In genomic region chr10:23965123-23965522, GRCh38 we compare ENCODE assay signal across 23 cellular contexts.
DNase-seq lines count a peak whose midpoint lies in the region; ATAC-seq and TF ChIP-seq lines count a peak whose summit lies in the region.
"Had no signal": no experiment of that assay in that cellular context is flagged by ENCODE, and none has a peak within 500 bp of the region (broad histone marks: within the 10 kb centered on the region; RNA-seq: fewer than 3 reads in every experiment).

No MANE protein-coding gene starts in this region.

- no peak overlapping the region for H3K27ac Mint-ChIP-seq in GM23338
- H3K27ac Mint-ChIP-seq: CD14-positive monocyte; CD4-positive, alpha-beta T cell; CD8-positive, alpha-beta memory T cell had no signal

- H3K27ac ChIP-seq in GM23338 (ENCODE audit: low read depth) (no peak overlapping the region), dorsolateral prefrontal cortex (peak overlapping the region in 35 of 59 donors; percentile 7 to 71 (median 49)), trophoblast cell (ENCODE audit: low read depth, low read length) (no peak overlapping the region)
- H3K27ac ChIP-seq: A549; BLaER1 treated with 17β-estradiol and CSF1 and Interleukin-3, amounts not matched to agents 10 nM and 100 nM; GM23248 had no signal

- no peak overlapping the region for H4K91ac ChIP-seq in trophoblast cell (ENCODE audit: low read depth, low read length)

- intact Hi-C loops in dorsolateral prefrontal cortex (cut with DNase I), result no loop called here

- no peak overlapping the region for H3K4ac ChIP-seq in trophoblast cell (ENCODE audit: low read depth, low read length)

- ATAC-seq in GM23338, result no peak
- ATAC-seq: A549, GM12878, HCT116 had no signal

- H4K12ac ChIP-seq in trophoblast cell (ENCODE audit: low read depth, low read length), result no peak overlapping the region

- H2AK5ac ChIP-seq in trophoblast cell (ENCODE audit: low read length), result no peak overlapping the region

- H3K36me3 ChIP-seq in GM23338 (ENCODE audit: insufficient read depth) (no peaks in the 10 kb centered on the region), trophoblast cell (ENCODE audit: control insufficient read depth in 1 of 2, insufficient read depth in 2 of 2, low read length in 2 of 2) (no peaks in the 10 kb centered on the region)
- H3K36me3 ChIP-seq: BE2C; BLaER1 treated with 17β-estradiol and CSF1 and Interleukin-3, amounts not matched to agents 10 nM and 100 nM had no signal

- peak overlapping the region; percentile 32; the same call in 1 of the 2 replicates for H2AFZ ChIP-seq in GM23338
- no peak overlapping the region for H2AFZ ChIP-seq in trophoblast cell (ENCODE audit: insufficient read depth, low read length, poor library complexity)
- H2AFZ ChIP-seq: GM23248 had no signal

- DNase-seq in GM23338 (ENCODE audit: low spot score) (no peak), dorsolateral prefrontal cortex (peak in 1 of 10 donors; percentile 42), trophoblast cell (no peak), iPS-NIHi7 (ENCODE audit: extremely low spot score) (no peak), NCI-H226 (no peak)
- DNase-seq in activated effector memory CD4-positive, alpha-beta T cell treated with Interleukin-2 at 50 U/mL for 16 hours, result no peak
- DNase-seq: 8988T; ACHN; AML-193; BE2C; CD4-positive, alpha-beta T cell; CD8-positive, alpha-beta memory T cell; DMS 273 treated with DMSO at 0.1 percent for 48 hours; DMS79; EL; GDM1; GM23248; H9 had no signal

- H3K4me1 ChIP-seq in GM23338 (ENCODE audit: insufficient read depth), result no peaks in the 10 kb centered on the region
- H3K4me1 ChIP-seq in trophoblast cell (ENCODE audit: control insufficient read depth in 1 of 2, insufficient read depth in 2 of 2, low read length in 2 of 2), result no peaks in the 10 kb centered on the region
- H3K4me1 ChIP-seq: A549; BE2C; BLaER1 treated with 17β-estradiol and CSF1 and Interleukin-3, amounts not matched to agents 10 nM and 100 nM had no signal

- WGBS in trophoblast cell (ENCODE audit: extremely low coverage, insufficient coverage, insufficient read length), result no CpG with 5 or more reads among the region's 5 CpGs

- no peaks in the 10 kb centered on the region for H3K4me1 Mint-ChIP-seq in GM23338
- H3K4me1 Mint-ChIP-seq: CD14-positive monocyte; CD8-positive, alpha-beta memory T cell; H9 had no signal

- H3K27me3 ChIP-seq in GM23338 (ENCODE audit: insufficient read depth) (no peaks in the 10 kb centered on the region), dorsolateral prefrontal cortex (no peaks in the 10 kb centered on the region), trophoblast cell (ENCODE audit: insufficient read depth, low read length) (no peaks in the 10 kb centered on the region)
- H3K27me3 ChIP-seq: BE2C; BLaER1 treated with 17β-estradiol and CSF1 and Interleukin-3, amounts not matched to agents 10 nM and 100 nM had no signal

- no peak overlapping the region for H3K18ac ChIP-seq in trophoblast cell (ENCODE audit: low read length)

- H3K79me2 ChIP-seq in GM23338 (replicated peaks; ENCODE audit: insufficient read depth) (no peaks in the 10 kb centered on the region), trophoblast cell (ENCODE audit: control insufficient read depth, insufficient read depth, low read length, poor library complexity) (no peaks in the 10 kb centered on the region)

- H3K27me3 Mint-ChIP-seq in GM23338 (ENCODE audit: insufficient read depth, low read depth, poor library complexity), result peaks cover 2% of the 10 kb centered on the region
- H3K27me3 Mint-ChIP-seq: CD4-positive, alpha-beta T cell; CD8-positive, alpha-beta memory T cell had no signal

- no peaks in the 10 kb centered on the region for H3K36me3 Mint-ChIP-seq in GM23338 (ENCODE audit: low read depth)
- H3K36me3 Mint-ChIP-seq: CD14-positive monocyte; CD8-positive, alpha-beta memory T cell had no signal

- no peak overlapping the region for H2BK5ac ChIP-seq in trophoblast cell (ENCODE audit: low read depth, low read length, poor library complexity)

- no peaks in the 10 kb centered on the region for H3K9me3 ChIP-seq in trophoblast cell (ENCODE audit: insufficient read depth, low read depth, low read length)
- H3K9me3 ChIP-seq: A549, BE2C had no signal

- H2BK12ac ChIP-seq in trophoblast cell (ENCODE audit: low read length), result no peak overlapping the region

- H3K4me2 ChIP-seq in GM23338 (no peak overlapping the region), trophoblast cell (ENCODE audit: low read length) (no peak overlapping the region)
- H3K4me2 ChIP-seq: A549; BLaER1 treated with 17β-estradiol and CSF1 and Interleukin-3, amounts not matched to agents 10 nM and 100 nM had no signal

- no peak overlapping the region for H3K4me3 Mint-ChIP-seq in GM23338
- H3K4me3 Mint-ChIP-seq: CD14-positive monocyte; CD4-positive, alpha-beta T cell; CD8-positive, alpha-beta memory T cell; H9 had no signal

- no peaks in the 10 kb centered on the region for H3F3A ChIP-seq in GM23338 (replicated peaks; ENCODE audit: low read depth)

- no peak overlapping the region for H2BK120ac ChIP-seq in trophoblast cell (ENCODE audit: insufficient read depth, low read length, poor library complexity)

- TF ChIP-seq CTCF in GM23338 (conservative IDR thresholded peaks at IDR 0.05; ENCODE audit: low read depth in 2 of 2) (no peak), dorsolateral prefrontal cortex (IDR thresholded peaks at IDR 0.05 in 54 of 56, conservative IDR thresholded peaks at IDR 0.05 in 2 of 56; ENCODE audit: low read depth in 1 of 56, partially characterized antibody in 56 of 56) (no peak)

- H3K9me3 Mint-ChIP-seq in GM23338, result no peaks in the 10 kb centered on the region
- H3K9me3 Mint-ChIP-seq: CD4-positive, alpha-beta T cell; H9 had no signal

- H4K8ac ChIP-seq in trophoblast cell (ENCODE audit: low read depth, low read length), result no peak overlapping the region

- H3K79me1 ChIP-seq in trophoblast cell (ENCODE audit: low read length), result no peaks in the 10 kb centered on the region

- H3K4me3 ChIP-seq in GM23338 (no peak overlapping the region), dorsolateral prefrontal cortex (no peak overlapping the region), trophoblast cell (ENCODE audit: low read depth, low read length) (no peak overlapping the region)
- H3K4me3 ChIP-seq: A549; BLaER1 treated with 17β-estradiol and CSF1 and Interleukin-3, amounts not matched to agents 10 nM and 100 nM; GM12878; GM23248 had no signal

- H3K14ac ChIP-seq in trophoblast cell (ENCODE audit: low read length), result no peak overlapping the region

- H3K9ac ChIP-seq in trophoblast cell (ENCODE audit: low read length), result peak overlapping the region; percentile 33
- H3K9ac ChIP-seq: BLaER1 treated with 17β-estradiol and CSF1 and Interleukin-3, amounts not matched to agents 10 nM and 100 nM; GM23248 had no signal

- peaks cover 3% of the 10 kb centered on the region; the same call in 1 of the 2 replicates for H3K9me2 ChIP-seq in GM23338 (ENCODE audit: insufficient read depth)

- H3K23ac ChIP-seq in trophoblast cell (ENCODE audit: low read length), result no peak overlapping the region

- H4K20me1 ChIP-seq in GM23338 (replicated peaks; ENCODE audit: insufficient read depth), result no peaks in the 10 kb centered on the region
- H4K20me1 ChIP-seq: BLaER1 treated with 17β-estradiol and CSF1 and Interleukin-3, amounts not matched to agents 10 nM and 100 nM had no signal

TF ChIP-seq in GM23338, 12 proteins besides CTCF, POLR2A, EP300 and RAD21 (continues in another document):
- TF ChIP-seq CREB1 (CRISPR knock-in tag; IDR thresholded peaks at IDR 0.05; ENCODE audit: low read depth) (no peak), JUNB (IDR thresholded peaks at IDR 0.05; ENCODE audit: unreplicated experiment) (no peak), POLR2AphosphoS5 (IDR thresholded peaks at IDR 0.05; ENCODE audit: low read depth) (no peak), ZNF331 (CRISPR knock-in tag; IDR thresholded peaks at IDR 0.05; ENCODE audit: low read depth) (no peak), EZH2phosphoT487 (IDR thresholded peaks at IDR 0.05; ENCODE audit: unreplicated experiment) (no peak)

Comparison
In these comparisons a context has a peak if more than half of its experiments do, and no peak if none do; other contexts are left out.
1. H3K27ac ChIP-seq: peak in dorsolateral prefrontal cortex (35 of 59); none in GM23338 (single experiment) and trophoblast cell (single experiment).